ENCODE assay signal across 9 cellular contexts in genomic region chr1:11272544-11272841, GRCh38. TPM values are rescaled to one million over a fixed set of nuclear protein-coding genes. Genes with fewer than 3 reads are reported as not detected.
DNase-seq lines count a peak whose midpoint lies in the region; ATAC-seq and TF ChIP-seq lines count a peak whose summit lies in the region.
"Had no signal": no experiment of that assay in that cellular context is flagged by ENCODE, and none has a peak within 500 bp of the region (broad histone marks: within the 10 kb centered on the region; RNA-seq: fewer than 3 reads in every experiment).

No MANE protein-coding gene starts in this region.

- intact Hi-C loops in activated naive CD4-positive, alpha-beta T cell treated with anti-CD3 and anti-CD28 coated beads for 36 hours (cut with micrococcal nuclease): no loop called here
- intact Hi-C loops in lower lobe of right lung (cut with DNase I): no loop called here

- peaks cover 19% of the 10 kb centered on the region for H3K36me3 Mint-ChIP-seq in activated naive CD4-positive, alpha-beta T cell treated with anti-CD3 and anti-CD28 coated beads for 36 hours (ENCODE audit: low read depth)
- peaks cover 25% of the 10 kb centered on the region for H3K36me3 Mint-ChIP-seq in activated naive CD8-positive, alpha-beta T cell treated with anti-CD3 and anti-CD28 coated beads for 36 hours

- H3K4me1 Mint-ChIP-seq in activated naive CD4-positive, alpha-beta T cell treated with anti-CD3 and anti-CD28 coated beads for 36 hours (ENCODE audit: low read depth): peaks cover 29% of the 10 kb centered on the region
- H3K4me1 Mint-ChIP-seq in activated naive CD8-positive, alpha-beta T cell treated with anti-CD3 and anti-CD28 coated beads for 36 hours: peaks cover 19% of the 10 kb centered on the region

- no peaks in the 10 kb centered on the region for H3K9me3 Mint-ChIP-seq in activated naive CD4-positive, alpha-beta T cell treated with anti-CD3 and anti-CD28 coated beads for 36 hours
- H3K9me3 Mint-ChIP-seq in activated naive CD8-positive, alpha-beta T cell treated with anti-CD3 and anti-CD28 coated beads for 36 hours: no peaks in the 10 kb centered on the region

- H3K27me3 ChIP-seq in lower lobe of right lung (ENCODE audit: low read depth): no peaks in the 10 kb centered on the region
- no peaks in the 10 kb centered on the region for H3K27me3 ChIP-seq in thymus (ENCODE audit: control insufficient read depth, insufficient read depth)
- H3K27me3 ChIP-seq: foreskin keratinocyte had no signal

- H3K4me1 ChIP-seq in lower lobe of right lung: peaks cover 34% of the 10 kb centered on the region
- H3K4me1 ChIP-seq in thymus (ENCODE audit: control insufficient read depth, insufficient read depth, low read length): peaks cover 17% of the 10 kb centered on the region

- H3K4me3 Mint-ChIP-seq in activated naive CD4-positive, alpha-beta T cell treated with anti-CD3 and anti-CD28 coated beads for 36 hours: peak overlapping the region; percentile 48
- H3K4me3 Mint-ChIP-seq in activated naive CD8-positive, alpha-beta T cell treated with anti-CD3 and anti-CD28 coated beads for 36 hours: peak overlapping the region; percentile 50

- H3K27ac Mint-ChIP-seq in activated naive CD4-positive, alpha-beta T cell treated with anti-CD3 and anti-CD28 coated beads for 36 hours: no peak overlapping the region
- H3K27ac Mint-ChIP-seq in activated naive CD8-positive, alpha-beta T cell treated with anti-CD3 and anti-CD28 coated beads for 36 hours: no peak overlapping the region

- CTCF ChIA-PET in activated naive CD4-positive, alpha-beta T cell treated with anti-CD3 and anti-CD28 coated beads for 36 hours (lab: Charles Lee): interaction anchor here (0.7 kb wide), 1 partner anchor 238 kb away, joined by 3 read pairs; no protein-coding TSS in a partner anchor

- H3K27ac ChIP-seq in lower lobe of right lung: no peak overlapping the region
- H3K27ac ChIP-seq in thymus (ENCODE audit: low read depth): no peak overlapping the region

- peak; percentile 21 for TF ChIP-seq CTCF in lower lobe of right lung (IDR thresholded peaks at IDR 0.05)

- no peak for ATAC-seq in lower lobe of right lung

- H3K36me3 ChIP-seq in lower lobe of right lung (peaks cover 8% of the 10 kb centered on the region), thymus (ENCODE audit: control insufficient read depth, insufficient read depth) (peaks cover 4% of the 10 kb centered on the region)

- DNase-seq in activated naive CD4-positive, alpha-beta T cell treated with anti-CD3 and anti-CD28 coated beads for 36 hours: no peak
- DNase-seq in activated naive CD4-positive, alpha-beta T cell treated with anti-CD3 and anti-CD28 coated beads, Interleukin-2, amount 50 U/mL, for 16 hours: no peak
- DNase-seq in activated naive CD8-positive, alpha-beta T cell treated with anti-CD3 and anti-CD28 coated beads for 36 hours: no peak
- no peak for DNase-seq in lower lobe of right lung
- no peak for DNase-seq in stimulated activated CD4-positive, alpha-beta T cell treated with anti-CD3 and anti-CD28 coated beads, Interleukin-4, amount 100 ng/mL, for 4 hours
- no peak for DNase-seq in NCI-H2171 (lab: John Stamatoyannopoulos, UW)
- DNase-seq in cerebellar nuclear complex (lab: John Stamatoyannopoulos, UW): no peak

- 24% methylated on average over 9 of the region's 9 CpGs for WGBS in thymus

- H3K4me3 ChIP-seq in lower lobe of right lung (peak overlapping the region; percentile 45), thymus (ENCODE audit: low read length) (peak overlapping the region; percentile 41)

- H3K9me3 ChIP-seq in lower lobe of right lung (no peaks in the 10 kb centered on the region), thymus (ENCODE audit: control insufficient read depth) (no peaks in the 10 kb centered on the region)

- H3K27me3 Mint-ChIP-seq in activated naive CD4-positive, alpha-beta T cell treated with anti-CD3 and anti-CD28 coated beads for 36 hours (ENCODE audit: low read depth): no peaks in the 10 kb centered on the region
- no peaks in the 10 kb centered on the region for H3K27me3 Mint-ChIP-seq in activated naive CD8-positive, alpha-beta T cell treated with anti-CD3 and anti-CD28 coated beads for 36 hours

RNA-seq across cellular contexts. Expression of gene UBIAD1, which starts 0.5 kb away (rescaled TPM):
- 10 to 100 TPM; 19.9 to 20.2 TPM for total RNA-seq in activated naive CD4-positive, alpha-beta T cell treated with anti-CD3 and anti-CD28 coated beads for 36 hours
- total RNA-seq in activated naive CD8-positive, alpha-beta T cell treated with anti-CD3 and anti-CD28 coated beads for 36 hours: 10 to 100 TPM; 39.1 to 41.4 TPM
- 10.5 TPM for total RNA-seq in lower lobe of right lung
- polyA plus RNA-seq in thymus: 9.8 TPM

RNA-seq across cellular contexts. Expression of gene MTOR, which starts 10.1 kb away (rescaled TPM):
- 10 to 100 TPM; 38.5 to 39.0 TPM for total RNA-seq in activated naive CD4-positive, alpha-beta T cell treated with anti-CD3 and anti-CD28 coated beads for 36 hours
- total RNA-seq in activated naive CD8-positive, alpha-beta T cell treated with anti-CD3 and anti-CD28 coated beads for 36 hours: 10 to 100 TPM; 43.0 to 45.2 TPM
- total RNA-seq in lower lobe of right lung: 33.7 TPM
- 31.3 TPM for polyA plus RNA-seq in thymus
